1 cellular context compared by ENCODE assay signal in genomic region chr7:121037329-121037728, GRCh38. TPM values are rescaled to one million over a fixed set of nuclear protein-coding genes. Genes with fewer than 3 reads are reported as not detected.
"Had no signal": no experiment of that assay in that cellular context is flagged by ENCODE, and none has a peak within 500 bp of the region (broad histone marks: within the 10 kb centered on the region; RNA-seq: fewer than 3 reads in every experiment).

No MANE protein-coding gene starts in this region.

RNA-seq across cellular contexts. Expression of gene CPED1, which starts 48.8 kb away (rescaled TPM):
- total RNA-seq: OCI-LY7 had no signal
